15 cellular contexts compared by ENCODE assay signal in genomic region chr15:72967836-72968530, GRCh38.
"Had no signal": no experiment of that assay in that cellular context is flagged by ENCODE, and none has a peak within 500 bp of the region (broad histone marks: within the 10 kb centered on the region; RNA-seq: fewer than 3 reads in every experiment).

No MANE protein-coding gene starts in this region.

- H3K36me3 ChIP-seq: brain microvascular endothelial cell, esophagus muscularis mucosa, left ventricle myocardium inferior, prostate gland had no signal

- FAIRE-seq: endometrium had no signal

- H3K27ac ChIP-seq: brain microvascular endothelial cell, esophagus muscularis mucosa, left ventricle myocardium inferior, testis had no signal

- DNase-seq: activated CD4-positive, alpha-beta T cell treated with anti-CD3 and anti-CD28 coated beads, Interleukin-2, amount 50 U/mL, for 4 hours; activated CD4-positive, CD25-positive, alpha-beta regulatory T cell treated with anti-CD3 and anti-CD28 coated beads, Interleukin-2, amount 50 U/mL, for 72 hours; activated effector memory CD4-positive, alpha-beta T cell treated with Interleukin-2 at 50 U/mL for 16 hours; activated T-cell treated with anti-CD3 and anti-CD28 coated beads, Interleukin-2, amount 50 U/mL, for 1 hour; cerebellar nuclear complex; left ventricle myocardium inferior; nucleus accumbens; stimulated activated CD4-positive, alpha-beta T cell treated with anti-CD3 and anti-CD28 coated beads, Interleukin-12 subunit alpha, Interleukin-12 subunit beta, amount 100 ng/mL, for 4 hours; stimulated activated CD8-positive, alpha-beta memory T cell treated with anti-CD3 and anti-CD28 coated beads, Interleukin-4, amount 100 ng/mL, for 48 hours had no signal

- H3K9me3 ChIP-seq: esophagus muscularis mucosa, left ventricle myocardium inferior, prostate gland, testis had no signal

- ATAC-seq: sciatic nerve had no signal

- H3K27me3 ChIP-seq: brain microvascular endothelial cell, esophagus muscularis mucosa, testis had no signal

- H3K4me3 ChIP-seq: esophagus muscularis mucosa, left ventricle myocardium inferior, prostate gland, testis had no signal
